Comparison of ENCODE assay signal across 16 cellular contexts in the genomic region with DNA sequence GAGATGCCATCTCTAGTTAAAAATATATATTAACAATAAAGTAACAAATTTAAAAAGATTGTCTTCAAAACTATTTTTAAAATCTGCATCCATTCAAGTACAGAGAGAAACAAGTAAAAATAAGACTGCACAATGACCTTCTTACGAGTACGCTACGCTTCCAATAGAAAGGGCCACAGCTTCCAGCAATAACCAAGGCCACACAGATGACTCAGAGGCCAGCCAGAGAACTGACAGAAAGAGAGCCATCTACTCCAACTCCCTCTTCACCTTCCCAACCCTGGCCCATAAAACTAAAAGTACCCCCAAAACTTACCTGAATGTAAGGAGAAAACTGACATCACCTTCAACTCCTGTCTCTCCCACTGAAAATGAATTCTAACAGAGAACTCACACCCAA. TPM values are rescaled to one million over a fixed set of nuclear protein-coding genes. Genes with fewer than 3 reads are reported as not detected.
"Had no signal": no experiment of that assay in that cellular context is flagged by ENCODE, and none has a peak within 500 bp of the region (broad histone marks: within the 10 kb centered on the region; RNA-seq: fewer than 3 reads in every experiment).

No MANE protein-coding gene starts in this region.

- DNase-seq: NCI-H1092 treated with DMSO at 0.1 percent for 48 hours, NCI-H1436, NCI-H1694, NCI-H187 treated with DMSO at 0.1 percent for 48 hours, NCI-H2029 treated with DMSO at 0.1 percent for 48 hours, NCI-H2107, NCI-H2227 treated with DMSO at 0.1 percent for 48 hours, NCI-H524, NCI-H774, Right ventricle myocardium superior, SIG-M5, SW 1271 had no signal

- H3K9me3 ChIP-seq: SK-N-SH had no signal

- H3K27ac ChIP-seq: HL-60 had no signal

RNA-seq across cellular contexts. Expression of a gene that starts 26.8 kb away (rescaled TPM):
- total RNA-seq: LHCN-M2, SK-MEL-5 had no signal
